Comparison of ENCODE assay signal across 8 cellular contexts in the genomic region with DNA sequence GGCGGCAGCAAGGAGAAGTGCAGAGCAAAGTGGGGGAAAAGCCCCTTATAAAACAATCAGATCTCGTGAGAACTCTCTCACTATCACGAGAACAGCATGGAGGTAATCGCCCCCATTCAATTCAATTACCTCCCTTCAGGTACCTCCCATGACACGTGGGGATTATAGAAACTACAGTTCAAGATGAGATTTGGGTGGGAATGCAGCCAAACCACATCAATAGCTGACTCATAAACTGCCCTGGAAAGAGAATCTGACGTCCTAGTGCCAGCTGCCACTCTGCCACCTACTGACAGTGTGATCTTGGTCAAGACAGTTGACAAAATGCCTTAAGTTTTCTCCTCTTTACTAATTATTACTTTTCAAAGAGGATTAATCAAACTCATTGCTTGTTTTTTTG.
A peak's percentile ranks its signal among the peaks of the same experiment; 100 is the strongest.
DNase-seq lines count a peak whose midpoint lies in the region; ATAC-seq lines count a peak whose summit lies in the region.

No MANE protein-coding gene starts in this region.

- intact Hi-C loops in aorta (cut with DNase I) (loop anchor here in 1 of 2 donors (5.0 kb wide), 1 partner anchor 195 kb away; no protein-coding TSS in a partner anchor), right cardiac atrium (cut with DNase I) (loop anchor here in 1 of 4 donors (10.0 kb wide), 1 partner anchor 193 kb away; no protein-coding TSS in a partner anchor)

- ATAC-seq in GM21786 (IDR thresholded peaks at IDR 0.05; ENCODE audit: unreplicated experiment), result peak; percentile 59
- ATAC-seq in esophagus mucosa, result peak; percentile 54
- no peak for ATAC-seq in aorta (ENCODE audit: low FRiP score)
- no peak for ATAC-seq in right cardiac atrium

- H3K27me3 ChIP-seq in ACC112 (ENCODE audit: insufficient read depth, low read length) (no peaks in the 10 kb centered on the region), aorta (ENCODE audit: control insufficient read depth in 1 of 2, insufficient read depth in 2 of 2, low read length in 1 of 2) (no peaks in the 10 kb centered on the region), right cardiac atrium (ENCODE audit: control insufficient read depth, insufficient read depth) (no peaks in the 10 kb centered on the region)

- H3K4me3 ChIP-seq in ACC112 (ENCODE audit: low read depth, low read length) (no peak overlapping the region), aorta (ENCODE audit: low read length in 2 of 2) (no peak overlapping the region), right cardiac atrium (ENCODE audit: low read length) (no peak overlapping the region)

- 75 to 77% methylated on average over 6 of the region's 6 CpGs for WGBS in aorta, 2 donors
- WGBS in right cardiac atrium, result 75% methylated on average over 6 of the region's 6 CpGs

- H3K9me3 ChIP-seq in aorta (ENCODE audit: control insufficient read depth, low read length) (no peaks in the 10 kb centered on the region), right cardiac atrium (ENCODE audit: control insufficient read depth, low read length) (peaks cover 3% of the 10 kb centered on the region)

- H3K27ac ChIP-seq in ACC112 (ENCODE audit: low read depth, low read length) (peak overlapping the region; percentile 48; the same call in 1 of the 2 replicates), aorta (ENCODE audit: low read depth in 1 of 2, low read length in 2 of 2) (no peak overlapping the region), right cardiac atrium (ENCODE audit: low read length) (no peak overlapping the region)

- H2AFZ ChIP-seq in ACC112 (ENCODE audit: low read length, unreplicated experiment), result no peak overlapping the region

- H3K36me3 ChIP-seq in ACC112 (ENCODE audit: insufficient read depth, low read length), result no peaks in the 10 kb centered on the region
- no peaks in the 10 kb centered on the region for H3K36me3 ChIP-seq in aorta (ENCODE audit: control insufficient read depth in 1 of 2, insufficient read depth in 2 of 2, low read length in 1 of 2)

- DNase-seq in RKO (ENCODE audit: low spot score) (peak; percentile 56), aorta (no peak), right cardiac atrium (no peak), epidermal melanocyte (ENCODE audit: insufficient read length, low spot score) (no peak)
- no peak for DNase-seq in effector CD8-positive, alpha-beta T cell (lab: John Stamatoyannopoulos, UW)

- H3K4me1 ChIP-seq in ACC112 (ENCODE audit: control insufficient read depth, insufficient read depth, low read length, unreplicated experiment) (peaks cover 21% of the 10 kb centered on the region), aorta (ENCODE audit: control insufficient read depth in 1 of 2, insufficient read depth in 2 of 2, low read length in 2 of 2) (peaks cover 0 to 3% of the 10 kb centered on the region in 2 donors), right cardiac atrium (ENCODE audit: control insufficient read depth, insufficient read depth, low read length) (no peaks in the 10 kb centered on the region)

- H3K79me2 ChIP-seq in ACC112 (ENCODE audit: control insufficient read depth, insufficient read depth, low read length, unreplicated experiment), result no peaks in the 10 kb centered on the region

Comparison
In these comparisons a context has a peak if more than half of its experiments do, and no peak if none do; other contexts are left out.
1. ATAC-seq: peak in GM21786 (single experiment) and esophagus mucosa (single experiment); none in aorta (single experiment) and right cardiac atrium (0 of 2).